Comparison of ENCODE assay signal across 27 cellular contexts in genomic region chr14:78090820-78091219, GRCh38.
"Had no signal": no experiment of that assay in that cellular context is flagged by ENCODE, and none has a peak within 500 bp of the region (broad histone marks: within the 10 kb centered on the region; RNA-seq: fewer than 3 reads in every experiment).

No MANE protein-coding gene starts in this region.

- H3K27ac Mint-ChIP-seq: mesothelial cell of epicardium had no signal

- DNase-seq: dermis blood vessel endothelial cell; dorsolateral prefrontal cortex; effector CD4-positive, alpha-beta T cell; effector memory CD4-positive, alpha-beta T cell; erythroblast; esophagus squamous epithelium; foreskin fibroblast; foreskin melanocyte; gastrocnemius medialis; glutamatergic neuron; head of caudate nucleus; heart right ventricle; hippocampal formation; left cardiac atrium; left lung; left ventricle myocardium superior; lower lobe of right lung; mesenchymal stem cell; mucosa of descending colon had no signal

- ATAC-seq: esophagus mucosa, gastrocnemius medialis, heart right ventricle, left cardiac atrium, left lung, left ventricle myocardium superior, lower lobe of right lung, mucosa of descending colon had no signal

- FAIRE-seq: colon, endometrium, islet of Langerhans, keratinocyte had no signal

- H3K36me3 ChIP-seq: esophagus squamous epithelium, gastrocnemius medialis, heart right ventricle, left lung, lower lobe of right lung had no signal

- H3K4me1 ChIP-seq: esophagus squamous epithelium, heart right ventricle, left lung, lower lobe of right lung had no signal

- H3K4me3 ChIP-seq: coronary artery, dorsolateral prefrontal cortex, esophagus squamous epithelium, gastrocnemius medialis, heart right ventricle, left lung, lower lobe of right lung, mucosa of descending colon had no signal

- H3K27ac ChIP-seq: coronary artery, dorsolateral prefrontal cortex, epithelial cell of prostate, esophagus squamous epithelium, gastrocnemius medialis, heart right ventricle, left lung, lower lobe of right lung had no signal

- H3K4me1 Mint-ChIP-seq: mesothelial cell of epicardium had no signal

- H3K9me3 Mint-ChIP-seq: mesothelial cell of epicardium had no signal

- H3K4me3 Mint-ChIP-seq: mesothelial cell of epicardium had no signal

- H3K36me3 Mint-ChIP-seq: mesothelial cell of epicardium had no signal

- H3K9me3 ChIP-seq: esophagus squamous epithelium, gastrocnemius medialis, heart right ventricle, left lung, lower lobe of right lung, mucosa of descending colon had no signal

- H3K27me3 ChIP-seq: gastrocnemius medialis, left lung had no signal
